In the genomic region with DNA sequence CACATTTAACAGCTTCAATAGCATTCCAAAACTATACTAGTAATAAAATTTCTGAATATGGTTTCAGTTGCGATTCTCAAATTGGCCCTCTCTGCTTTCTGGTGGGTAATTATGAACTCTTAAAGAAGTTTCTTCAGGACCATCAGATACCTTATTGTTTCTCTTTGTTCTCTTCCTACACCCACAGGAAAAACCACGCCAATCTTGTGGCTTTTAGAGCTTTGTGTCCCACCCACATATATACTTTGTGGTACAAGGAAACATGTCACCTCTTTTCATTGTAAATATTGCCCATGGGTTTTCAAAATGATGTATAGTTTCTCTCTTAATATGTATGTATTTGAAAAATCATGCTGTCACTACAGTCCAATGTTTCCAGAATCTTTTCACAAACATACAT, we compare ENCODE assay signal across 1 cellular context.
TF ChIP-seq lines count a peak whose summit lies in the region.

No MANE protein-coding gene starts in this region.

TF ChIP-seq in GM12878, 131 proteins besides CTCF, POLR2A, EP300 and RAD21 (continued from another document):
- TF ChIP-seq, protein P1, sequence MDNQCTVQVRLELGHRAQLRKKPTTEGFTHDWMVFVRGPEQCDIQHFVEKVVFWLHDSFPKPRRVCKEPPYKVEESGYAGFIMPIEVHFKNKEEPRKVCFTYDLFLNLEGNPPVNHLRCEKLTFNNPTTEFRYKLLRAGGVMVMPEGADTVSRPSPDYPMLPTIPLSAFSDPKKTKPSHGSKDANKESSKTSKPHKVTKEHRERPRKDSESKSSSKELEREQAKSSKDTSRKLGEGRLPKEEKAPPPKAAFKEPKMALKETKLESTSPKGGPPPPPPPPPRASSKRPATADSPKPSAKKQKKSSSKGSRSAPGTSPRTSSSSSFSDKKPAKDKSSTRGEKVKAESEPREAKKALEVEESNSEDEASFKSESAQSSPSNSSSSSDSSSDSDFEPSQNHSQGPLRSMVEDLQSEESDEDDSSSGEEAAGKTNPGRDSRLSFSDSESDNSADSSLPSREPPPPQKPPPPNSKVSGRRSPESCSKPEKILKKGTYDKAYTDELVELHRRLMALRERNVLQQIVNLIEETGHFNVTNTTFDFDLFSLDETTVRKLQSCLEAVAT (IDR thresholded peaks at IDR 0.05), result no peak
- TF ChIP-seq HDGF (IDR thresholded peaks at IDR 0.05) (no peak), MYB (IDR thresholded peaks at IDR 0.05; ENCODE audit: borderline replicate concordance, low read depth, low read length) (no peak), FOXM1 (IDR thresholded peaks at IDR 0.05; ENCODE audit: low read depth, low read length) (no peak), CHD1 (IDR thresholded peaks at IDR 0.05; ENCODE audit: low read depth, low read length) (no peak)
TF ChIP-seq in GM12878: peak in this region for 5.
